Comparison of ENCODE assay signal across 2 cellular contexts in the genomic region with DNA sequence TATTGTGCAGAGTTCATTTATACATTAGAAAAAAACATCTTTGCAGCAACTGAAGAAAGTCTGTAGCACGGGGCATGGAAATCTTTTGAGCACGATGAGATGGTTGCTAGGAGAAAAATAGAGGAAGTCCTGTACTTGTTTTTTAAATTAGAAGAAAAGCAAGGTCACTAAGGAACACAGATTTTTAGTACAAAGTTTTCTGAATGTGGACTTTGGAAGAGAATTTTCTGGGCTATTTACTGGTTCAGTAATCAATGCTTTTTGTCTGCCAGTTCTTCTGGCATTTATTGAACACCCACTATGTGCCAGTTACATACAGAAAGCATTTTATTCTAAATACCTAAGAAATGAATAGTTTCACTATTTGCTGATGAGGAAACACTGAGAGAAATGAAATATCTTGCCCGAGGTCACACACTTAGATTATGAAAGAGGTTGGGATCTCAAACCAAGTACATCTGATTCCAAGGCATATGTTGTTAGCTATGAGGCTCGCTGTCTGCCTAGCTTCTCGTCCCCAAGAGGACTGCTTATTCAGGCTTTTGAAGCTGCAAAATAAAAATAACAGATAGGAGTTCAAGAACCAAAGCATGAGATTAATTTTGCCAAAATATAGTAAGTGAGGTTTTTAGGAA.
TF ChIP-seq lines count a peak whose summit lies in the region.

No MANE protein-coding gene starts in this region.

TF ChIP-seq in K562, 482 proteins besides CTCF, POLR2A, EP300 and RAD21:
- TF ChIP-seq SREBF2 (CRISPR knock-in tag; IDR thresholded peaks at IDR 0.05) (no peak), SPI1 (IDR thresholded peaks at IDR 0.05; ENCODE audit: borderline replicate concordance, low read depth, low read length) (peak; percentile 76; the same call in 1 of the 2 replicates)

TF ChIP-seq in liver, 16 proteins besides CTCF, POLR2A, EP300 and RAD21:
- TF ChIP-seq, protein P1, sequence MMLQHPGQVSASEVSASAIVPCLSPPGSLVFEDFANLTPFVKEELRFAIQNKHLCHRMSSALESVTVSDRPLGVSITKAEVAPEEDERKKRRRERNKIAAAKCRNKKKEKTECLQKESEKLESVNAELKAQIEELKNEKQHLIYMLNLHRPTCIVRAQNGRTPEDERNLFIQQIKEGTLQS (IDR thresholded peaks at IDR 0.05) = no peak
- TF ChIP-seq YY1 (IDR thresholded peaks at IDR 0.05) = peak; percentile 34
- TF ChIP-seq, protein P2, sequence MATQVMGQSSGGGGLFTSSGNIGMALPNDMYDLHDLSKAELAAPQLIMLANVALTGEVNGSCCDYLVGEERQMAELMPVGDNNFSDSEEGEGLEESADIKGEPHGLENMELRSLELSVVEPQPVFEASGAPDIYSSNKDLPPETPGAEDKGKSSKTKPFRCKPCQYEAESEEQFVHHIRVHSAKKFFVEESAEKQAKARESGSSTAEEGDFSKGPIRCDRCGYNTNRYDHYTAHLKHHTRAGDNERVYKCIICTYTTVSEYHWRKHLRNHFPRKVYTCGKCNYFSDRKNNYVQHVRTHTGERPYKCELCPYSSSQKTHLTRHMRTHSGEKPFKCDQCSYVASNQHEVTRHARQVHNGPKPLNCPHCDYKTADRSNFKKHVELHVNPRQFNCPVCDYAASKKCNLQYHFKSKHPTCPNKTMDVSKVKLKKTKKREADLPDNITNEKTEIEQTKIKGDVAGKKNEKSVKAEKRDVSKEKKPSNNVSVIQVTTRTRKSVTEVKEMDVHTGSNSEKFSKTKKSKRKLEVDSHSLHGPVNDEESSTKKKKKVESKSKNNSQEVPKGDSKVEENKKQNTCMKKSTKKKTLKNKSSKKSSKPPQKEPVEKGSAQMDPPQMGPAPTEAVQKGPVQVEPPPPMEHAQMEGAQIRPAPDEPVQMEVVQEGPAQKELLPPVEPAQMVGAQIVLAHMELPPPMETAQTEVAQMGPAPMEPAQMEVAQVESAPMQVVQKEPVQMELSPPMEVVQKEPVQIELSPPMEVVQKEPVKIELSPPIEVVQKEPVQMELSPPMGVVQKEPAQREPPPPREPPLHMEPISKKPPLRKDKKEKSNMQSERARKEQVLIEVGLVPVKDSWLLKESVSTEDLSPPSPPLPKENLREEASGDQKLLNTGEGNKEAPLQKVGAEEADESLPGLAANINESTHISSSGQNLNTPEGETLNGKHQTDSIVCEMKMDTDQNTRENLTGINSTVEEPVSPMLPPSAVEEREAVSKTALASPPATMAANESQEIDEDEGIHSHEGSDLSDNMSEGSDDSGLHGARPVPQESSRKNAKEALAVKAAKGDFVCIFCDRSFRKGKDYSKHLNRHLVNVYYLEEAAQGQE (IDR thresholded peaks at IDR 0.05) = no peak
- TF ChIP-seq, protein P3, sequence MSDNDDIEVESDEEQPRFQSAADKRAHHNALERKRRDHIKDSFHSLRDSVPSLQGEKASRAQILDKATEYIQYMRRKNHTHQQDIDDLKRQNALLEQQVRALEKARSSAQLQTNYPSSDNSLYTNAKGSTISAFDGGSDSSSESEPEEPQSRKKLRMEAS (IDR thresholded peaks at IDR 0.05) = peak; percentile 23
- TF ChIP-seq HNF4G (IDR thresholded peaks at IDR 0.05) = peak; percentile 50
- TF ChIP-seq HNF4A (conservative IDR thresholded peaks at IDR 0.05) = peak; percentile 79 to 80
- no peak for TF ChIP-seq GABPA (IDR thresholded peaks at IDR 0.05 in 1 of 2, conservative IDR thresholded peaks at IDR 0.05 in 1 of 2)
- TF ChIP-seq SP1 (IDR thresholded peaks at IDR 0.05) = peak; percentile 72
- no peak for TF ChIP-seq FOXA1 (IDR thresholded peaks at IDR 0.05)
- peak in 1 of 2 donors; percentile 50 for TF ChIP-seq RXRA (IDR thresholded peaks at IDR 0.05)
- no peak for TF ChIP-seq FOXA2 (IDR thresholded peaks at IDR 0.05)
- peak; percentile 15 to 25 for TF ChIP-seq JUND (IDR thresholded peaks at IDR 0.05)
- TF ChIP-seq, protein P4, sequence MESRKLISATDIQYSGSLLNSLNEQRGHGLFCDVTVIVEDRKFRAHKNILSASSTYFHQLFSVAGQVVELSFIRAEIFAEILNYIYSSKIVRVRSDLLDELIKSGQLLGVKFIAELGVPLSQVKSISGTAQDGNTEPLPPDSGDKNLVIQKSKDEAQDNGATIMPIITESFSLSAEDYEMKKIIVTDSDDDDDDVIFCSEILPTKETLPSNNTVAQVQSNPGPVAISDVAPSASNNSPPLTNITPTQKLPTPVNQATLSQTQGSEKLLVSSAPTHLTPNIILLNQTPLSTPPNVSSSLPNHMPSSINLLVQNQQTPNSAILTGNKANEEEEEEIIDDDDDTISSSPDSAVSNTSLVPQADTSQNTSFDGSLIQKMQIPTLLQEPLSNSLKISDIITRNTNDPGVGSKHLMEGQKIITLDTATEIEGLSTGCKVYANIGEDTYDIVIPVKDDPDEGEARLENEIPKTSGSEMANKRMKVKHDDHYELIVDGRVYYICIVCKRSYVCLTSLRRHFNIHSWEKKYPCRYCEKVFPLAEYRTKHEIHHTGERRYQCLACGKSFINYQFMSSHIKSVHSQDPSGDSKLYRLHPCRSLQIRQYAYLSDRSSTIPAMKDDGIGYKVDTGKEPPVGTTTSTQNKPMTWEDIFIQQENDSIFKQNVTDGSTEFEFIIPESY (IDR thresholded peaks at IDR 0.05) = peak; percentile 24
- no peak for TF ChIP-seq TAF1 (conservative IDR thresholded peaks at IDR 0.05)
- TF ChIP-seq EGR1 (IDR thresholded peaks at IDR 0.05; ENCODE audit: low read depth in 2 of 2) = no peak
